ENCODE assay signal across 19 cellular contexts in genomic region chr5:158397278-158397677, GRCh38.
DNase-seq lines count a peak whose midpoint lies in the region; ATAC-seq and TF ChIP-seq lines count a peak whose summit lies in the region.
"Had no signal": no experiment of that assay in that cellular context is flagged by ENCODE, and none has a peak within 500 bp of the region (broad histone marks: within the 10 kb centered on the region; RNA-seq: fewer than 3 reads in every experiment).

No MANE protein-coding gene starts in this region.

- H3K27me3 Mint-ChIP-seq in T-helper 1 cell treated with Interleukin-12 subunit alpha and Interleukin-12 subunit beta and Interleukin-4 antibody, amounts not matched to agents 30 μg/mL and 1 μg/mL, for 36 hours (ENCODE audit: low read depth), result no peaks in the 10 kb centered on the region

- no peaks in the 10 kb centered on the region for H4K20me1 ChIP-seq in DOHH2 (ENCODE audit: control insufficient read depth, insufficient read depth, low read depth, low read length)

- H3K4me1 ChIP-seq in DOHH2 (ENCODE audit: control insufficient read depth, low read length), result peaks cover 45% of the 10 kb centered on the region
- H3K4me1 ChIP-seq: BE2C had no signal

- ATAC-seq in left lobe of liver (peak; percentile 49), GM19035 (IDR thresholded peaks at IDR 0.05; ENCODE audit: unreplicated experiment) (no peak), HG03280 (IDR thresholded peaks at IDR 0.05; ENCODE audit: unreplicated experiment) (no peak)
- ATAC-seq: CD8-positive, alpha-beta T cell; GM23338; HCT116 had no signal

- H3K4me3 ChIP-seq in DOHH2 (ENCODE audit: low read length), result no peak overlapping the region
- H3K4me3 ChIP-seq: GM23338 had no signal

- no peaks in the 10 kb centered on the region for H3K36me3 Mint-ChIP-seq in T-helper 1 cell treated with Interleukin-12 subunit alpha and Interleukin-12 subunit beta and Interleukin-4 antibody, amounts not matched to agents 30 μg/mL and 1 μg/mL, for 36 hours (ENCODE audit: low read depth)
- H3K36me3 Mint-ChIP-seq: CD4-positive, CD25-positive, alpha-beta regulatory T cell; CD8-positive, alpha-beta T cell had no signal

- 0 out of 2 replicates have a peak, but pooled peaks cover under 1% of the 10 kb centered on the region for H3K9me3 ChIP-seq in DOHH2 (ENCODE audit: control insufficient read depth, insufficient read depth, low read length)
- H3K9me3 ChIP-seq: BE2C had no signal

- peaks cover 9% of the 10 kb centered on the region for H3F3A ChIP-seq in DOHH2 (ENCODE audit: control insufficient read depth, insufficient read depth)

- DNase-seq in T-helper 1 cell, result no peak
- DNase-seq in left lobe of liver (ENCODE audit: low spot score), result no peak
- no peak for DNase-seq in middle frontal gyrus (ENCODE audit: extremely low spot score, low spot score)
- DNase-seq: AML-193; BE2C; CD4-positive, CD25-positive, alpha-beta regulatory T cell; CD8-positive, alpha-beta T cell; DMS 273 treated with DMSO at 0.1 percent for 48 hours; DMS79; GF-D8; H9 had no signal

- 0 out of 2 replicates have a peak overlapping the region, but pooled peaks have one; percentile 68 for H3K4me2 ChIP-seq in DOHH2 (ENCODE audit: low read length)
- H3K4me2 ChIP-seq: GM23338 had no signal

- no peak for TF ChIP-seq CTCF in DOHH2 (IDR thresholded peaks at IDR 0.05; ENCODE audit: low read depth, low read length, poor library complexity, severe bottlenecking)

- peaks cover 8% of the 10 kb centered on the region for H3K9me3 Mint-ChIP-seq in T-helper 1 cell treated with Interleukin-12 subunit alpha and Interleukin-12 subunit beta and Interleukin-4 antibody, amounts not matched to agents 30 μg/mL and 1 μg/mL, for 36 hours
- H3K9me3 Mint-ChIP-seq: CD8-positive, alpha-beta T cell; GM23338; H9 had no signal

- H3K4me3 Mint-ChIP-seq in T-helper 1 cell treated with Interleukin-12 subunit alpha and Interleukin-12 subunit beta and Interleukin-4 antibody, amounts not matched to agents 30 μg/mL and 1 μg/mL, for 36 hours, result no peak overlapping the region
- H3K4me3 Mint-ChIP-seq: CD4-positive, CD25-positive, alpha-beta regulatory T cell; CD8-positive, alpha-beta T cell; GM23338; H9 had no signal

- H3K79me2 ChIP-seq in DOHH2 (ENCODE audit: control insufficient read depth, low read length), result no peaks in the 10 kb centered on the region

- no peaks in the 10 kb centered on the region for H3K36me3 ChIP-seq in DOHH2 (ENCODE audit: control insufficient read depth, low read length)
- H3K36me3 ChIP-seq: BE2C had no signal

- no peak overlapping the region for H3K27ac ChIP-seq in DOHH2 (ENCODE audit: low read depth, low read length)
- H3K27ac ChIP-seq: 22Rv1, C4-2B had no signal

- H3K4me1 Mint-ChIP-seq in T-helper 1 cell treated with Interleukin-12 subunit alpha and Interleukin-12 subunit beta and Interleukin-4 antibody, amounts not matched to agents 30 μg/mL and 1 μg/mL, for 36 hours (ENCODE audit: low read depth), result peaks cover 4% of the 10 kb centered on the region
- H3K4me1 Mint-ChIP-seq: CD4-positive, CD25-positive, alpha-beta regulatory T cell; GM23338 had no signal

- peak overlapping the region; percentile 1 for H3K27ac Mint-ChIP-seq in T-helper 1 cell treated with Interleukin-12 subunit alpha and Interleukin-12 subunit beta and Interleukin-4 antibody, amounts not matched to agents 30 μg/mL and 1 μg/mL, for 36 hours
- H3K27ac Mint-ChIP-seq: CD4-positive, CD25-positive, alpha-beta regulatory T cell; CD8-positive, alpha-beta T cell; GM23338; H9 had no signal

- 0 out of 2 replicates have a peak, but pooled peaks cover 7% of the 10 kb centered on the region for H3K27me3 ChIP-seq in DOHH2 (ENCODE audit: control insufficient read depth, low read length)
- H3K27me3 ChIP-seq: BE2C had no signal

- H3K9me2 ChIP-seq in DOHH2 (replicated peaks; ENCODE audit: control insufficient read depth, low read length), result no peaks in the 10 kb centered on the region
